Comparison of ENCODE assay signal across 20 cellular contexts in genomic region chr2:158602027-158602426, GRCh38.
"Had no signal": no experiment of that assay in that cellular context is flagged by ENCODE, and none has a peak within 500 bp of the region (broad histone marks: within the 10 kb centered on the region; RNA-seq: fewer than 3 reads in every experiment).

No MANE protein-coding gene starts in this region.

- H3K27me3 ChIP-seq: gastrocnemius medialis, heart left ventricle, neutrophil, tibial artery, vagina had no signal

- DNase-seq: activated CD4-positive, alpha-beta T cell treated with anti-CD3 and anti-CD28 coated beads for 48 hours; activated CD8-positive, alpha-beta memory T cell treated with anti-CD3 and anti-CD28 coated beads, Interleukin-2, amount 50 U/mL, for 48 hours; activated gamma-delta T cell treated with Interleukin-2 at 50 U/mL for 16 hours; activated naive CD8-positive, alpha-beta T cell treated with anti-CD3 and anti-CD28 coated beads for 36 hours; amygdala; effector memory CD8-positive, alpha-beta T cell; gastrocnemius medialis; heart left ventricle; left cardiac atrium; natural killer cell; stimulated activated CD4-positive, alpha-beta T cell treated with anti-CD3 and anti-CD28 coated beads, Interleukin-2, amount 100 ng/mL, for 48 hours; stimulated activated naive B cell treated with anti-CD40 and anti-IgM and Interleukin-4, amounts not matched to agents 10 μg/mL and 1 μg/mL and 100 μg/mL, for 72 hours; tibial artery had no signal

- H3K4me3 ChIP-seq: gastrocnemius medialis, heart left ventricle, tibial artery, vagina had no signal

- H3K4me1 Mint-ChIP-seq: activated naive CD8-positive, alpha-beta T cell treated with anti-CD3 and anti-CD28 coated beads for 36 hours; central memory CD8-positive, alpha-beta T cell; natural killer cell; stimulated activated naive B cell treated with anti-CD40 and anti-IgM and Interleukin-4, amounts not matched to agents 10 μg/mL and 1 μg/mL and 100 μg/mL, for 72 hours had no signal

- H3K9me3 ChIP-seq: gastrocnemius medialis, heart left ventricle, neutrophil, tibial artery, vagina had no signal

- H3K27ac Mint-ChIP-seq: activated naive CD8-positive, alpha-beta T cell treated with anti-CD3 and anti-CD28 coated beads for 36 hours; brain; dendritic cell treated with granulocyte-macrophage colony-stimulating factor and Interleukin-4, amounts not matched to agents 40 ng/mL and 50 ng/mL, for 4 days; effector memory CD8-positive, alpha-beta T cell; natural killer cell; stimulated activated naive B cell treated with anti-CD40 and anti-IgM and Interleukin-4, amounts not matched to agents 10 μg/mL and 1 μg/mL and 100 μg/mL, for 72 hours; T-helper 1 cell treated with Interleukin-12 subunit alpha and Interleukin-12 subunit beta and Interleukin-4 antibody, amounts not matched to agents 30 μg/mL and 1 μg/mL, for 36 hours; WTC11 had no signal

- ATAC-seq: effector memory CD8-positive, alpha-beta T cell; gastrocnemius medialis; heart left ventricle; left cardiac atrium; natural killer cell; stimulated activated naive B cell treated with anti-CD40 and anti-IgM and Interleukin-4, amounts not matched to agents 10 μg/mL and 1 μg/mL and 100 μg/mL, for 72 hours; WTC11 had no signal

- H3K36me3 Mint-ChIP-seq: brain, natural killer cell, WTC11 had no signal

- H3K27me3 Mint-ChIP-seq: activated naive CD8-positive, alpha-beta T cell treated with anti-CD3 and anti-CD28 coated beads for 36 hours; central memory CD8-positive, alpha-beta T cell; effector memory CD8-positive, alpha-beta T cell; stimulated activated naive B cell treated with anti-CD40 and anti-IgM and Interleukin-4, amounts not matched to agents 10 μg/mL and 1 μg/mL and 100 μg/mL, for 72 hours had no signal

- H3K4me3 Mint-ChIP-seq: activated naive CD8-positive, alpha-beta T cell treated with anti-CD3 and anti-CD28 coated beads for 36 hours; brain; central memory CD8-positive, alpha-beta T cell; dendritic cell treated with granulocyte-macrophage colony-stimulating factor and Interleukin-4, amounts not matched to agents 40 ng/mL and 50 ng/mL, for 4 days; effector memory CD8-positive, alpha-beta T cell; natural killer cell; stimulated activated naive B cell treated with anti-CD40 and anti-IgM and Interleukin-4, amounts not matched to agents 10 μg/mL and 1 μg/mL and 100 μg/mL, for 72 hours; T-helper 1 cell treated with Interleukin-12 subunit alpha and Interleukin-12 subunit beta and Interleukin-4 antibody, amounts not matched to agents 30 μg/mL and 1 μg/mL, for 36 hours; WTC11 had no signal

- H3K9me3 Mint-ChIP-seq: activated naive CD8-positive, alpha-beta T cell treated with anti-CD3 and anti-CD28 coated beads for 36 hours; brain; central memory CD8-positive, alpha-beta T cell; dendritic cell treated with granulocyte-macrophage colony-stimulating factor and Interleukin-4, amounts not matched to agents 40 ng/mL and 50 ng/mL, for 4 days; effector memory CD8-positive, alpha-beta T cell; natural killer cell; stimulated activated naive B cell treated with anti-CD40 and anti-IgM and Interleukin-4, amounts not matched to agents 10 μg/mL and 1 μg/mL and 100 μg/mL, for 72 hours; T-helper 1 cell treated with Interleukin-12 subunit alpha and Interleukin-12 subunit beta and Interleukin-4 antibody, amounts not matched to agents 30 μg/mL and 1 μg/mL, for 36 hours; WTC11 had no signal

- H3K27ac ChIP-seq: gastrocnemius medialis, heart left ventricle, neutrophil, tibial artery, vagina had no signal

- H3K36me3 ChIP-seq: gastrocnemius medialis, vagina had no signal
